Comparison of ENCODE assay signal across 1 cellular context in the genomic region with DNA sequence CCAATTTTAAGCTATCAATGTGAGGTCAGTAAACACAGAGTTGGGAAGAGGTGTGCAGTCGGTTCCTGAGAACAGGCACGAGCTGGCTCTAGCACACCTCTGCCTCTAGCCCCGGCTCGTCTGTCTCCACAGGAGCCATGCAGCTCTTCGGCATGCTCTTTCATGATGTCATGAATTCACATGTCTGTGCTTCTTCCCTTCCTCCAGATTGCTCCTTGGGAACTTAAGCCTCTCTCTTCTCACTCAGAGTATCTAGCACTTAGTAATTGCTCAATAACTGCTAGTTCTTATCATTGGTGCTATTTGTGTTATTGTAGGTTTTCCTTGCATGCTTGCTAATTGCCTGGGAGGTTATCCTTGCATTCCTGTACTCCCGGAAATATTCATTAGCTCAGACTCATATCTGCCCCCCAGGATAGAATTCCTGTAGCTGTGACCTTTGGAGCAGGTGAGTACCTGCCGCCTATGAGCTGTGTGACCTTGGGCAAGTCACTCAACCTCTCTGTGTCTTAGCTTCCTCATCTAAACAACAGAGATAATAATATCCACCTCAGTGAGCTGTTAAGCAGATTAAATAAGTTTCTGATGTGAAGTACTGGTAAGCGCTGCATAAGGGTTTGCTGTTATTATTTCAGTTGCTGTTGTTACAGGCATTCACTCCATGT.
TF ChIP-seq lines count a peak whose summit lies in the region.

No MANE protein-coding gene starts in this region.

TF ChIP-seq in K562, 482 proteins besides CTCF, POLR2A, EP300 and RAD21:
- TF ChIP-seq ZFP36 (IDR thresholded peaks at IDR 0.05; ENCODE audit: low read depth, low read length, partially characterized antibody) (peak; percentile 70), NR1H2 (CRISPR knock-in tag; IDR thresholded peaks at IDR 0.05) (no peak), PHF21A (IDR thresholded peaks at IDR 0.05; ENCODE audit: borderline replicate concordance, low read depth) (no peak), SREBF1 (IDR thresholded peaks at IDR 0.05; ENCODE audit: borderline replicate concordance, low read depth, low read length) (no peak), HDAC8 (tag; IDR thresholded peaks at IDR 0.05) (no peak), RBM25 (IDR thresholded peaks at IDR 0.05; ENCODE audit: low read depth, low read length, severe bottlenecking) (peak; percentile 48)
- TF ChIP-seq, protein P1, sequence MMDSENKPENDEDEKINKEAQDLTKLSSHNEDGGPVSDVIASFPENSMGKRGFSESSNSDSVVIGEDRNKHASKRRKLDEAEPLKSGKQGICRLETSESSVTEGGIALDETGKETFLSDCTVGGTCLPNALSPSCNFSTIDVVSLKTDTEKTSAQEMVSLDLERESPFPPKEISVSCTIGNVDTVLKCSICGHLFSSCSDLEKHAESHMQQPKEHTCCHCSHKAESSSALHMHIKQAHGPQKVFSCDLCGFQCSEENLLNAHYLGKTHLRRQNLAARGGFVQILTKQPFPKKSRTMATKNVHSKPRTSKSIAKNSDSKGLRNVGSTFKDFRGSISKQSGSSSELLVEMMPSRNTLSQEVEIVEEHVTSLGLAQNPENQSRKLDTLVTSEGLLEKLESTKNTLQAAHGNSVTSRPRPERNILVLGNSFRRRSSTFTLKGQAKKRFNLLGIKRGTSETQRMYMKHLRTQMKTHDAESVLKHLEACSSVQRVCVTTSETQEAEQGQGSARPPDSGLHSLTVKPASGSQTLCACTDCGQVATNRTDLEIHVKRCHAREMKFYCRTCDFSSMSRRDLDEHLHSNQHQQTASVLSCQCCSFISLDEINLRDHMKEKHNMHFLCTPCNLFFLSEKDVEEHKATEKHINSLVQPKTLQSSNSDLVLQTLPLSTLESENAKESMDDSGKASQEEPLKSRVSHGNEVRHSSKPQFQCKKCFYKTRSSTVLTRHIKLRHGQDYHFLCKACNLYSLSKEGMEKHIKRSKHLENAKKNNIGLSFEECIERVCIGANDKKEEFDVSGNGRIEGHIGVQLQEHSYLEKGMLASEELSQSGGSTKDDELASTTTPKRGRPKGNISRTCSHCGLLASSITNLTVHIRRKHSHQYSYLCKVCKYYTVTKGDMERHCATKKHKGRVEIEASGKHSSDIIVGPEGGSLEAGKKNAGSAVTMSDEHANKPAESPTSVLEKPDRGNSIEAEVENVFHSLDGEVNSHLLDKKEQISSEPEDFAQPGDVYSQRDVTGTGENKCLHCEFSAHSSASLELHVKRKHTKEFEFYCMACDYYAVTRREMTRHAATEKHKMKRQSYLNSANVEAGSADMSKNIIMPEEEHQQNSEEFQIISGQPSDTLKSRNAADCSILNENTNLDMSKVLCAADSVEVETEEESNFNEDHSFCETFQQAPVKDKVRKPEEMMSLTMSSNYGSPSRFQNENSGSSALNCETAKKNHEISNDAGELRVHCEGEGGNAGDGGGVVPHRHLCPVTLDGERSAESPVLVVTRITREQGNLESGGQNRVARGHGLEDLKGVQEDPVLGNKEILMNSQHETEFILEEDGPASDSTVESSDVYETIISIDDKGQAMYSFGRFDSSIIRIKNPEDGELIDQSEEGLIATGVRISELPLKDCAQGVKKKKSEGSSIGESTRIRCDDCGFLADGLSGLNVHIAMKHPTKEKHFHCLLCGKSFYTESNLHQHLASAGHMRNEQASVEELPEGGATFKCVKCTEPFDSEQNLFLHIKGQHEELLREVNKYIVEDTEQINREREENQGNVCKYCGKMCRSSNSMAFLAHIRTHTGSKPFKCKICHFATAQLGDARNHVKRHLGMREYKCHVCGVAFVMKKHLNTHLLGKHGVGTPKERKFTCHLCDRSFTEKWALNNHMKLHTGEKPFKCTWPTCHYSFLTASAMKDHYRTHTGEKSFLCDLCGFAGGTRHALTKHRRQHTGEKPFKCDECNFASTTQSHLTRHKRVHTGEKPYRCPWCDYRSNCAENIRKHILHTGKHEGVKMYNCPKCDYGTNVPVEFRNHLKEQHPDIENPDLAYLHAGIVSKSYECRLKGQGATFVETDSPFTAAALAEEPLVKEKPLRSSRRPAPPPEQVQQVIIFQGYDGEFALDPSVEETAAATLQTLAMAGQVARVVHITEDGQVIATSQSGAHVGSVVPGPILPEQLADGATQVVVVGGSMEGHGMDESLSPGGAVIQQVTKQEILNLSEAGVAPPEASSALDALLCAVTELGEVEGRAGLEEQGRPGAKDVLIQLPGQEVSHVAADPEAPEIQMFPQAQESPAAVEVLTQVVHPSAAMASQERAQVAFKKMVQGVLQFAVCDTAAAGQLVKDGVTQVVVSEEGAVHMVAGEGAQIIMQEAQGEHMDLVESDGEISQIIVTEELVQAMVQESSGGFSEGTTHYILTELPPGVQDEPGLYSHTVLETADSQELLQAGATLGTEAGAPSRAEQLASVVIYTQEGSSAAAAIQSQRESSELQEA (IDR thresholded peaks at IDR 0.05; ENCODE audit: low read depth): no peak
